ENCODE assay signal across 8 cellular contexts in the genomic region with DNA sequence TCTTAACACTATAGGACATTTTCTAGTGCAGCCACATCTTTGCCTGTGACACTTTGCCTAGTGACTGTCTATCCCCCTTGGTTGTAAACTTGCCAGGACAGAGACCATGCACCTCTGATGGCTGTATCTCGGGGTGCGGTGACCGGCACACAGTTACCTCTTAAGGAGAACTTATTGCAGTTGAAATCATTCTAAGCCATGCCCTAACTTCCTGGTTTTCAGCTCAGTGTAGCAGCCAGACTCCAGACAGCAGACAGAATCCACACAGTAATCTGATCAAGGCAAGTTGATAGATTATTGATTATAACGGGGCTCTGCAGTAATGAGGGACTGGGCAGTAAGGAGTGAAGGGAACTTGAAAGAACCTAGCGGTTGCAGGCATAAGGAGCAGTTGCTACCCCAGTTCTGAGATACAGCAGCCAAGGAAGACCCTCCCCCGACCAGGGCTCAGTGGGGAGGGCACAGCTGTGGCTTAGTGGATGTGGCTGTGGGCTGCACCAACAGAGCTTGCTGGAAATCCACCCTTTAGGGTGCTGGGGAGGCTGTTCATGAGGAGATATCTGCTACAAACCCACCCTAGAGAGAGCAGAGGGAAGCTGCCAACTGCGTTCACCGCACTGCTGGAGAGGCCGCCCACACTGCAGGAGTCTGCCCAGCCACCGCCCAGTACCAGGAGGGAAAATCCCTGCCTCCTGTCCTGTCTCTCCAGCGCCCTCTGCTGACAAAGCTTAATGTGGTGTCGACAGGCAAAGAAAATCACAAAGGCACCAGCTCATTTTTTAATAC. TPM values are rescaled to one million over a fixed set of nuclear protein-coding genes. Genes with fewer than 3 reads are reported as not detected.
DNase-seq lines count a peak whose midpoint lies in the region; ATAC-seq and TF ChIP-seq lines count a peak whose summit lies in the region.

No MANE protein-coding gene starts in this region.

- no peaks in the 10 kb centered on the region for H3K9me3 ChIP-seq in WERI-Rb-1 (ENCODE audit: severe bottlenecking)

- H3K36me3 ChIP-seq in WERI-Rb-1, result no peaks in the 10 kb centered on the region

- ATAC-seq in HG02798 (IDR thresholded peaks at IDR 0.05; ENCODE audit: poor library complexity, unreplicated experiment) (peak; percentile 52), GM21526 (IDR thresholded peaks at IDR 0.05; ENCODE audit: low FRiP score, unreplicated experiment) (no peak)

- peak; percentile 80 for TF ChIP-seq CTCF in WERI-Rb-1 (IDR thresholded peaks at IDR 0.05; ENCODE audit: low read depth, low read length)

- no peaks in the 10 kb centered on the region for H3K27me3 ChIP-seq in WERI-Rb-1 (ENCODE audit: insufficient read depth, low read depth, severe bottlenecking)

- in situ Hi-C loops in T47D (cut with HindIII; ENCODE audit: low pct_unique_long_range_greater_than_20kb, low sequenced_read_pairs), result no loop called here

- H3K4me3 ChIP-seq in WERI-Rb-1 (ENCODE audit: low read depth, low read length), result no peak overlapping the region

- no peak overlapping the region for H3K27ac ChIP-seq in WERI-Rb-1

- peak; percentile 95 for DNase-seq in Daoy (ENCODE audit: low read depth)
- DNase-seq in NCI-H2196 treated with DMSO at 0.1 percent for 48 hours (lab: John Stamatoyannopoulos, UW; ENCODE audit: unreplicated experiment), result peak; percentile 21
- DNase-seq in WERI-Rb-1, result peak; percentile 91
- DNase-seq in T47D (ENCODE audit: low read depth in 1 of 2, low spot score in 1 of 2), result peak; percentile 90 to 92
- DNase-seq in inferior parietal cortex (ENCODE audit: extremely low spot score), result peak; percentile 81
- DNase-seq in stimulated activated CD4-positive, alpha-beta T cell treated with anti-CD3 and anti-CD28 coated beads, Interleukin-1b, Interleukin-23, amount 100 ng/mL, for 1 hour (ENCODE audit: low read depth in 2 of 2), result peak; percentile 70 to 82

RNA-seq across cellular contexts. Expression of gene BEGAIN, which starts 58.2 kb away (rescaled TPM):
- 14.1 and 18.6 TPM in 2 replicates for total RNA-seq in Daoy (2014; rRNA removed; shearing (Covaris generic))

Comparison
In these comparisons a context has a peak if more than half of its experiments do, and no peak if none do; other contexts are left out.
1. DNase-seq: peak in every context shown above with its lines; median percentile 95 in Daoy; 91 in WERI-Rb-1; 91 in T47D; 81 in inferior parietal cortex; 76 in stimulated activated CD4-positive, alpha-beta T cell treated with anti-CD3 and anti-CD28 coated beads, Interleukin-1b, Interleukin-23, amount 100 ng/mL, for 1 hour; 21 in NCI-H2196 treated with DMSO at 0.1 percent for 48 hours.